29 cellular contexts compared by ENCODE assay signal in genomic region chr22:42957544-42957943, GRCh38. TPM values are rescaled to one million over a fixed set of nuclear protein-coding genes. Genes with fewer than 3 reads are reported as not detected.
DNase-seq lines count a peak whose midpoint lies in the region; ATAC-seq and TF ChIP-seq lines count a peak whose summit lies in the region.
"Had no signal": no experiment of that assay in that cellular context is flagged by ENCODE, and none has a peak within 500 bp of the region (broad histone marks: within the 10 kb centered on the region; RNA-seq: fewer than 3 reads in every experiment).

No MANE protein-coding gene starts in this region.

- H3K9me3 Mint-ChIP-seq in Calu3 (ENCODE audit: low read depth, unreplicated experiment) (peaks cover 2% of the 10 kb centered on the region), osteocyte (ENCODE audit: unreplicated experiment) (peaks cover 6% of the 10 kb centered on the region)
- H3K9me3 Mint-ChIP-seq: activated T-helper 17 cell treated with anti-CD3 and anti-CD28 coated beads, Interleukin-2, amount 50 U/mL, for 72 hours; CD14-positive monocyte; effector memory CD8-positive, alpha-beta T cell; IgD-negative memory B cell had no signal

- no peaks in the 10 kb centered on the region for H3F3A ChIP-seq in SK-N-SH (replicated peaks; ENCODE audit: insufficient read depth)

- H3K9me3 ChIP-seq in SK-N-SH: no peaks in the 10 kb centered on the region
- no peaks in the 10 kb centered on the region for H3K9me3 ChIP-seq in mucosa of descending colon
- H3K9me3 ChIP-seq: HAP-1, lower lobe of right lung, Peyer's patch, testis had no signal

- no peak for TF ChIP-seq EP300 in SK-N-SH (IDR thresholded peaks at IDR 0.05; ENCODE audit: borderline replicate concordance in 1 of 2, low read depth in 1 of 2, low read length in 1 of 2)

- TF ChIP-seq CTCF in SK-N-SH (IDR thresholded peaks at IDR 0.05) (no peak), Calu3 (IDR thresholded peaks at IDR 0.05; ENCODE audit: unreplicated experiment) (no peak), coronary artery (IDR thresholded peaks at IDR 0.05) (no peak), osteocyte (IDR thresholded peaks at IDR 0.05) (no peak), mucosa of descending colon (IDR thresholded peaks at IDR 0.05) (no peak)

- WGBS in SK-N-SH (ENCODE audit: low lambda C conversion rate): 70% methylated on average over 3 of the region's 3 CpGs

- H3K27ac ChIP-seq in SK-N-SH (ENCODE audit: low read depth in 2 of 2, low read length in 1 of 2) (peak overlapping the region in 1 of 2 experiments; percentile 83; a peak in 2 of 4 replicates), coronary artery (no peak overlapping the region)
- H3K27ac ChIP-seq: neural progenitor cell, testis had no signal

- H3K36me3 ChIP-seq in SK-N-SH (replicated peaks in 1 of 2; ENCODE audit: control insufficient read depth in 1 of 2, insufficient read depth in 2 of 2, low read length in 1 of 2) (peaks cover 0 to 5% of the 10 kb centered on the region in 2 experiments), mucosa of descending colon (ENCODE audit: low read depth) (no peaks in the 10 kb centered on the region)
- H3K36me3 ChIP-seq: brain microvascular endothelial cell, HAP-1, lower lobe of right lung, neural progenitor cell, Peyer's patch had no signal

- no TSS peak for BruUV-seq in Calu3 (replicated peaks; lab: Mats Ljungman, UMichigan)

- no peak for DNase-seq in SK-N-SH
- DNase-seq in Calu3: no peak
- no peak for DNase-seq in coronary artery (ENCODE audit: low spot score)
- no peak for DNase-seq in osteocyte (ENCODE audit: extremely low spot score, unreplicated experiment)
- no peak for DNase-seq in islet precursor cell
- DNase-seq in activated effector memory CD4-positive, alpha-beta T cell treated with anti-CD3 and anti-CD28 coated beads, Interleukin-2, amount 50 U/mL, for 16 hours: no peak
- no peak for DNase-seq in mucosa of descending colon
- DNase-seq: 8988T; activated CD4-positive, alpha-beta T cell treated with anti-CD3 and anti-CD28 coated beads, Interleukin-2, amount 50 U/mL, for 1 hour; activated CD8-positive, alpha-beta memory T cell treated with anti-CD3 and anti-CD28 coated beads, Interleukin-2, amount 10 ng/mL, durations not matched to agents 7 days and 5 days; brain microvascular endothelial cell; effector memory CD8-positive, alpha-beta T cell; lower lobe of right lung; NCI-H1105; NCI-H187 treated with DMSO at 0.1 percent for 48 hours; NCI-H2171 treated with DMSO at 0.1 percent for 48 hours; NCI-H524; SHP77 treated with DMSO at 0.1 percent for 48 hours; stimulated activated CD4-positive, alpha-beta T cell treated with anti-CD3 and anti-CD28 coated beads, Interleukin-15, amount 100 ng/mL, for 24 hours; stimulated activated naive CD4-positive, alpha-beta T cell; testis had no signal

- no peak for TF ChIP-seq RAD21 in SK-N-SH (IDR thresholded peaks at IDR 0.05; ENCODE audit: low read length)

- CTCF ChIA-PET in SK-N-SH (lab: Yijun Ruan, JAX): interaction anchor here (0.9 kb wide), 1 partner anchor 8 kb away, joined by 3 read pairs; no protein-coding TSS in a partner anchor
- CTCF ChIA-PET in Calu3 (lab: Charles Lee): interaction anchor here (0.7 to 1.2 kb wide), 2 partner anchors 10 to 11 kb away, joined by 3 read pairs; no protein-coding TSS in a partner anchor

- no peak overlapping the region for H2AFZ ChIP-seq in SK-N-SH (ENCODE audit: low read depth)
- H2AFZ ChIP-seq: neural progenitor cell had no signal

- H3K9me2 ChIP-seq in SK-N-SH: no peaks in the 10 kb centered on the region

- peak overlapping the region; percentile 55; the same call in 1 of the 2 replicates for H3K4me2 ChIP-seq in SK-N-SH
- H3K4me2 ChIP-seq: neural progenitor cell had no signal

- H3K4me1 ChIP-seq in SK-N-SH (ENCODE audit: control insufficient read depth in 1 of 2, insufficient read depth in 2 of 2, low read depth in 1 of 2, low read length in 1 of 2) (peaks cover 18 to 32% of the 10 kb centered on the region in 2 experiments; a peak in 3 of 4 replicates), mucosa of descending colon (ENCODE audit: low read depth) (peaks cover 32% of the 10 kb centered on the region)

- no peaks in the 10 kb centered on the region for H3K27me3 Mint-ChIP-seq in Calu3 (ENCODE audit: unreplicated experiment)
- no peaks in the 10 kb centered on the region for H3K27me3 Mint-ChIP-seq in osteocyte (ENCODE audit: unreplicated experiment)
- H3K27me3 Mint-ChIP-seq: activated CD8-positive, alpha-beta memory T cell treated with anti-CD3 and anti-CD28 coated beads, Interleukin-2, amount 10 ng/mL, durations not matched to agents 7 days and 5 days; activated T-helper 17 cell treated with anti-CD3 and anti-CD28 coated beads, Interleukin-2, amount 50 U/mL, for 72 hours; effector memory CD8-positive, alpha-beta T cell; IgD-negative memory B cell had no signal

- H3K9ac ChIP-seq in SK-N-SH: peak overlapping the region; percentile 25; the same call in 1 of the 2 replicates
- H3K9ac ChIP-seq: neural progenitor cell had no signal

- H3K27ac Mint-ChIP-seq in Calu3 (ENCODE audit: unreplicated experiment) (peak overlapping the region; percentile 97), osteocyte (ENCODE audit: unreplicated experiment) (peak overlapping the region; percentile 45)
- H3K27ac Mint-ChIP-seq: activated CD8-positive, alpha-beta memory T cell treated with anti-CD3 and anti-CD28 coated beads, Interleukin-2, amount 10 ng/mL, durations not matched to agents 7 days and 5 days; effector memory CD8-positive, alpha-beta T cell; neural progenitor cell had no signal

- no peaks in the 10 kb centered on the region for H4K20me1 ChIP-seq in SK-N-SH (ENCODE audit: insufficient read depth)

- intact Hi-C loops in Calu3 (cut with micrococcal nuclease; ENCODE audit: unreplicated experiment): loop anchor here (5.0 kb wide), 1 partner anchor 40 kb away; no protein-coding TSS in a partner anchor
- intact Hi-C loops in mucosa of descending colon (cut with DNase I, micrococcal nuclease): no loop called here

- H3K36me3 Mint-ChIP-seq in Calu3 (ENCODE audit: insufficient read depth, unreplicated experiment): peaks cover 92% of the 10 kb centered on the region
- no peaks in the 10 kb centered on the region for H3K36me3 Mint-ChIP-seq in osteocyte (ENCODE audit: unreplicated experiment)

- H3K4me3 Mint-ChIP-seq in Calu3 (ENCODE audit: low read depth, unreplicated experiment) (peak overlapping the region; percentile 78), osteocyte (ENCODE audit: unreplicated experiment) (no peak overlapping the region)
- H3K4me3 Mint-ChIP-seq: activated CD8-positive, alpha-beta memory T cell treated with anti-CD3 and anti-CD28 coated beads, Interleukin-2, amount 10 ng/mL, durations not matched to agents 7 days and 5 days; CD14-positive monocyte; effector memory CD8-positive, alpha-beta T cell; IgD-negative memory B cell; neural progenitor cell; WTC11 had no signal

- POLR2A ChIA-PET in SK-N-SH (lab: Yijun Ruan, JAX): interaction anchor here (0.7 kb wide), 1 partner anchor 30 kb away, joined by 3 read pairs; no protein-coding TSS in a partner anchor

- H3K79me2 ChIP-seq in SK-N-SH (ENCODE audit: insufficient read depth): peaks cover 95% of the 10 kb centered on the region

- H3K4me3 ChIP-seq in SK-N-SH (ENCODE audit: low read depth in 2 of 2, low read length in 1 of 2) (no peak overlapping the region), coronary artery (peak overlapping the region; percentile 63), mucosa of descending colon (no peak overlapping the region)
- H3K4me3 ChIP-seq: HAP-1, lower lobe of right lung, neural progenitor cell, Peyer's patch, testis had no signal

- no peaks in the 10 kb centered on the region for H3K27me3 ChIP-seq in SK-N-SH (ENCODE audit: insufficient read depth)
- H3K27me3 ChIP-seq: brain microvascular endothelial cell, neural progenitor cell, Peyer's patch, testis had no signal

- H3K4me1 Mint-ChIP-seq in Calu3 (ENCODE audit: low read depth, unreplicated experiment): peaks cover 83% of the 10 kb centered on the region
- peaks cover 63% of the 10 kb centered on the region for H3K4me1 Mint-ChIP-seq in osteocyte (ENCODE audit: unreplicated experiment)

- ATAC-seq in SK-N-SH treated with all-trans-retinoic acid at 6 μM for 48 hours (no peak), mucosa of descending colon (no peak)
- ATAC-seq: activated CD8-positive, alpha-beta memory T cell treated with anti-CD3 and anti-CD28 coated beads, Interleukin-2, amount 10 ng/mL, durations not matched to agents 7 days and 5 days; effector memory CD8-positive, alpha-beta T cell; lower lobe of right lung; WTC11 had no signal

TF ChIP-seq in SK-N-SH, 30 proteins besides CTCF, POLR2A, EP300 and RAD21 (continues in another document):
- no peak for TF ChIP-seq FOXJ3 (CRISPR knock-in tag; IDR thresholded peaks at IDR 0.05)
- no peak for TF ChIP-seq TAF1 (IDR thresholded peaks at IDR 0.05; ENCODE audit: borderline replicate concordance, low read depth, low read length)
- TF ChIP-seq NRF1 (IDR thresholded peaks at IDR 0.05; ENCODE audit: low read depth, low read length): no peak

TF ChIP-seq in SK-N-SH treated with all-trans-retinoic acid at 6 μM for 48 hours, 23 proteins besides CTCF, POLR2A, EP300 and RAD21 (continues in another document):
- TF ChIP-seq GLIS3 (CRISPR knock-in tag; IDR thresholded peaks at IDR 0.05) (no peak), PATZ1 (CRISPR knock-in tag; IDR thresholded peaks at IDR 0.05; ENCODE audit: borderline replicate concordance) (no peak), ZNF565 (CRISPR knock-in tag; conservative IDR thresholded peaks at IDR 0.05; ENCODE audit: low read depth) (no peak), BACH2 (CRISPR knock-in tag; IDR thresholded peaks at IDR 0.05; ENCODE audit: borderline replicate concordance) (no peak)

RNA-seq across cellular contexts. Expression of gene PACSIN2, which starts 57.4 kb away (rescaled TPM):
- polyA plus RNA-seq in SK-N-SH (2012; rRNA removed): 60.5 and 63.1 TPM in 2 replicates
- polyA plus RNA-seq in SK-N-SH (2012; cell fraction: cytosol; rRNA removed): 42.5 and 51.5 TPM in 2 replicates
- 53.0 and 54.4 TPM in 2 replicates for polyA plus RNA-seq in SK-N-SH (2012; cell fraction: nucleus; rRNA removed)
- total RNA-seq in Calu3 (2022) (224 and 230 TPM in 2 replicates), osteocyte (51.0 and 51.7 TPM in 2 replicates), mucosa of descending colon (100 to 1,000 TPM; 132 to 184 (median 152) TPM)
